Comparison of ENCODE assay signal across 29 cellular contexts in the genomic region with DNA sequence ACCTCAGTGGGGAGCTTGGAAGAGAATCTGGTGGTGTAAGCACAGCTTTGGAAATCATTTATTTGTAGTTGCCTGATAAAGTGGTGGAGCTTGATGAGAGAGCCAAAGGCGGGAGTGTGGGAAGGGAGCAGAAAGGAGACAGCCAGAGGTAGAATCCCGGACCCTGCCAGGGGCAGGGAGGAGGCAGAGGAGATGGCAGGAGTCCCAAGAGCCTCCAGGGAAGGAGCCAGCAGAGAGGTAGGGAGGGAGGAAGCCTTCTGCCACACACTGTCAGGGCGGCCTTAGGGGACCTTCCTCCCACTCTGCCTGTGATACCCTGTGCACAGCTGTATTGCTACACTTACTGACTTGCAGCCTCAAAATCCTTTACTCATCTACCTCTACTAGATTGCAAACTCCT. TPM values are rescaled to one million over a fixed set of nuclear protein-coding genes. Genes with fewer than 3 reads are reported as not detected.
"Had no signal": no experiment of that assay in that cellular context is flagged by ENCODE, and none has a peak within 500 bp of the region (broad histone marks: within the 10 kb centered on the region; RNA-seq: fewer than 3 reads in every experiment).

No MANE protein-coding gene starts in this region.

- H3K9me3 ChIP-seq: body of pancreas, gastroesophageal sphincter, pancreas, psoas muscle, sigmoid colon, thyroid gland, upper lobe of left lung had no signal

- H3K4me3 ChIP-seq: body of pancreas, cardiac muscle cell, gastroesophageal sphincter, pancreas, psoas muscle, sigmoid colon, thyroid gland, upper lobe of left lung had no signal

- H3K4me1 ChIP-seq: body of pancreas, psoas muscle, upper lobe of left lung had no signal

- H3K27ac ChIP-seq: body of pancreas, cardiac muscle cell, pancreas, psoas muscle, thyroid gland, upper lobe of left lung had no signal

- ATAC-seq: activated CD8-positive, alpha-beta T cell treated with anti-CD3 and anti-CD28 coated beads for 36 hours; activated T-cell treated with anti-CD3 and anti-CD28 coated beads, Interleukin-2, amount 50 U/mL, for 72 hours; body of pancreas; gastroesophageal sphincter; psoas muscle had no signal

- H3K27me3 ChIP-seq: body of pancreas, cardiac muscle cell, gastroesophageal sphincter, pancreas, sigmoid colon, thyroid gland, upper lobe of left lung had no signal

- H3K27ac Mint-ChIP-seq: activated CD4-positive, alpha-beta T cell treated with anti-CD3 and anti-CD28 coated beads, Interleukin-2, amount 10 ng/mL, durations not matched to agents 7 days and 5 days; activated CD8-positive, alpha-beta T cell treated with anti-CD3 and anti-CD28 coated beads for 36 hours; activated naive CD8-positive, alpha-beta T cell; activated T-cell treated with anti-CD3 and anti-CD28 coated beads, Interleukin-2, amount 50 U/mL, for 72 hours; memory B cell; nephron progenitor cell; stimulated activated effector memory CD8-positive, alpha-beta T cell treated with anti-CD3 and anti-CD28 coated beads, Interleukin-12 subunit alpha, Interleukin-12 subunit beta, amount 100 ng/mL, for 72 hours; stimulated activated naive CD8-positive, alpha-beta T cell treated with anti-CD3 and anti-CD28 coated beads, Interleukin-15, Interleukin-2, amounts not matched to agents 100 ng/mL and 50 ng/mL, for 24 hours had no signal

- H3K36me3 Mint-ChIP-seq: activated naive CD8-positive, alpha-beta T cell; memory B cell; stimulated activated effector memory CD8-positive, alpha-beta T cell treated with anti-CD3 and anti-CD28 coated beads, Interleukin-12 subunit alpha, Interleukin-12 subunit beta, amount 100 ng/mL, for 72 hours had no signal

- DNase-seq: activated CD4-positive, alpha-beta T cell treated with anti-CD3 and anti-CD28 coated beads, Interleukin-2, amount 10 ng/mL, durations not matched to agents 7 days and 5 days; activated CD4-positive, CD25-positive, alpha-beta regulatory T cell treated with anti-CD3 and anti-CD28 coated beads, Interleukin-2, amount 50 U/mL, for 72 hours; activated CD8-positive, alpha-beta T cell treated with anti-CD3 and anti-CD28 coated beads for 36 hours; activated naive CD4-positive, alpha-beta T cell treated with Interleukin-2 at 50 U/mL for 16 hours; activated T-cell treated with anti-CD3 and anti-CD28 coated beads for 4 hours; activated T-cell treated with anti-CD3 and anti-CD28 coated beads, Interleukin-2, amount 50 U/mL, for 72 hours; aorta; body of pancreas; cortex of kidney; hippocampal formation; kidney; nephron progenitor cell; pancreas; psoas muscle; sigmoid colon; stimulated activated CD4-positive, alpha-beta T cell treated with anti-CD3 and anti-CD28 coated beads, Interleukin-4, amount 100 ng/mL, for 24 hours; SW 1271; T-helper 2 cell; thyroid gland; upper lobe of left lung had no signal

- H3K4me1 Mint-ChIP-seq: memory B cell had no signal

- FAIRE-seq: endothelial cell of umbilical vein, kidney, pancreas, small intestine had no signal

- H3K9me3 Mint-ChIP-seq: activated CD4-positive, alpha-beta T cell treated with anti-CD3 and anti-CD28 coated beads, Interleukin-2, amount 10 ng/mL, durations not matched to agents 7 days and 5 days; activated CD8-positive, alpha-beta T cell treated with anti-CD3 and anti-CD28 coated beads for 36 hours; activated T-cell treated with anti-CD3 and anti-CD28 coated beads, Interleukin-2, amount 50 U/mL, for 72 hours; memory B cell; nephron progenitor cell; stimulated activated effector memory CD8-positive, alpha-beta T cell treated with anti-CD3 and anti-CD28 coated beads, Interleukin-12 subunit alpha, Interleukin-12 subunit beta, amount 100 ng/mL, for 72 hours; stimulated activated naive CD8-positive, alpha-beta T cell treated with anti-CD3 and anti-CD28 coated beads, Interleukin-15, Interleukin-2, amounts not matched to agents 100 ng/mL and 50 ng/mL, for 24 hours had no signal

- H3K4me3 Mint-ChIP-seq: activated CD4-positive, alpha-beta T cell treated with anti-CD3 and anti-CD28 coated beads, Interleukin-2, amount 10 ng/mL, durations not matched to agents 7 days and 5 days; activated CD8-positive, alpha-beta T cell treated with anti-CD3 and anti-CD28 coated beads for 36 hours; activated naive CD8-positive, alpha-beta T cell; activated T-cell treated with anti-CD3 and anti-CD28 coated beads, Interleukin-2, amount 50 U/mL, for 72 hours; memory B cell; nephron progenitor cell; stimulated activated effector memory CD8-positive, alpha-beta T cell treated with anti-CD3 and anti-CD28 coated beads, Interleukin-12 subunit alpha, Interleukin-12 subunit beta, amount 100 ng/mL, for 72 hours; stimulated activated naive CD8-positive, alpha-beta T cell treated with anti-CD3 and anti-CD28 coated beads, Interleukin-15, Interleukin-2, amounts not matched to agents 100 ng/mL and 50 ng/mL, for 24 hours had no signal

- H3K36me3 ChIP-seq: cardiac muscle cell, gastroesophageal sphincter, pancreas, sigmoid colon, thyroid gland, upper lobe of left lung had no signal

RNA-seq across cellular contexts. Expression of a gene that starts 15.4 kb away (rescaled TPM):
- total RNA-seq: activated CD8-positive, alpha-beta T cell treated with anti-CD3 and anti-CD28 coated beads for 36 hours; mononuclear cell had no signal
- polyA plus RNA-seq: cardiac muscle cell had no signal
